ENCODE assay signal across 2 cellular contexts in genomic region chr1:28163496-28164120, GRCh38.
TF ChIP-seq lines count a peak whose summit lies in the region.

No MANE protein-coding gene starts in this region.

TF ChIP-seq in liver, 16 proteins besides CTCF, POLR2A, EP300 and RAD21 (continued from another document):
- TF ChIP-seq ATF3 (IDR thresholded peaks at IDR 0.05) (no peak), HNF4G (IDR thresholded peaks at IDR 0.05) (no peak), REST (IDR thresholded peaks at IDR 0.05) (no peak), GABPA (IDR thresholded peaks at IDR 0.05 in 1 of 2, conservative IDR thresholded peaks at IDR 0.05 in 1 of 2) (no peak)

TF ChIP-seq in HepG2, 621 proteins besides CTCF, POLR2A, EP300 and RAD21:
- TF ChIP-seq ZSCAN5A (CRISPR knock-in tag; IDR thresholded peaks at IDR 0.05; ENCODE audit: borderline replicate concordance) (no peak), CBX2 (IDR thresholded peaks at IDR 0.05; ENCODE audit: low read depth, low read length) (no peak), CBX2 (CRISPR knock-in tag; IDR thresholded peaks at IDR 0.05; ENCODE audit: low read depth) (no peak), PHF21A (CRISPR knock-in tag; IDR thresholded peaks at IDR 0.05) (no peak), ZNF101 (CRISPR knock-in tag; IDR thresholded peaks at IDR 0.05; ENCODE audit: borderline replicate concordance, low read depth) (no peak), TRIM22 (IDR thresholded peaks at IDR 0.05) (no peak), ZBTB49 (CRISPR knock-in tag; IDR thresholded peaks at IDR 0.05; ENCODE audit: borderline replicate concordance) (no peak), MAFK (conservative IDR thresholded peaks at IDR 0.05 in 1 of 2, IDR thresholded peaks at IDR 0.05 in 1 of 2; ENCODE audit: low read length in 2 of 2) (no peak)
